1 cellular context compared by ENCODE assay signal in the genomic region with DNA sequence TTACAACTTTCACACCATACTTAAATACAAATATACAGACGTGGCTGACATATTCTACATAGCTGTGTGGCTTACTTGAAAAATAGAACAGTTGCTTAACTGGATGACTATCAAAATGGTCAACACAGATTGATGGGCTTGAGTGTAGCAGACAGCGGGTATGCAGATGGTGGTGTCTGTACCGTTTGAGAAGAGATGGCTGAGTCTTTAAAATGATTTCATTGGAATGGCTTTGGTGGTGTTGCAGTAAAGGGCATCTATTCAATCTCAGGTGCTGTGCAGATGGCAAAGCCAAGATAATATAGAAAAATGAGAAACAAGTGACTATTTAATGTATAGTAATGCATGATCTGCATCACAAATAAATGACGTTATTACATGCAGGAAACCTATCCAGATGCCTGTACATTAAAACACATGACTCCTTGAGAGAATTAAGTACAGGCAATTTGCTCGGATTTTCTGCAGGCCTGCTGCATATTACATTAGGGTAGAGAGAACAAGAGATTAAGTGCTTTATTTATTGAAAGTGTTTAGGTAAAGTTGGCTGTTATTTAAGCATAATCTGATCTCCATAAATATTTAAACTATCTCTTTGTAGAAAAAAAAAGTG.
TF ChIP-seq lines count a peak whose summit lies in the region.

No MANE protein-coding gene starts in this region.

TF ChIP-seq in HepG2, 621 proteins besides CTCF, POLR2A, EP300 and RAD21:
- TF ChIP-seq, protein P1, sequence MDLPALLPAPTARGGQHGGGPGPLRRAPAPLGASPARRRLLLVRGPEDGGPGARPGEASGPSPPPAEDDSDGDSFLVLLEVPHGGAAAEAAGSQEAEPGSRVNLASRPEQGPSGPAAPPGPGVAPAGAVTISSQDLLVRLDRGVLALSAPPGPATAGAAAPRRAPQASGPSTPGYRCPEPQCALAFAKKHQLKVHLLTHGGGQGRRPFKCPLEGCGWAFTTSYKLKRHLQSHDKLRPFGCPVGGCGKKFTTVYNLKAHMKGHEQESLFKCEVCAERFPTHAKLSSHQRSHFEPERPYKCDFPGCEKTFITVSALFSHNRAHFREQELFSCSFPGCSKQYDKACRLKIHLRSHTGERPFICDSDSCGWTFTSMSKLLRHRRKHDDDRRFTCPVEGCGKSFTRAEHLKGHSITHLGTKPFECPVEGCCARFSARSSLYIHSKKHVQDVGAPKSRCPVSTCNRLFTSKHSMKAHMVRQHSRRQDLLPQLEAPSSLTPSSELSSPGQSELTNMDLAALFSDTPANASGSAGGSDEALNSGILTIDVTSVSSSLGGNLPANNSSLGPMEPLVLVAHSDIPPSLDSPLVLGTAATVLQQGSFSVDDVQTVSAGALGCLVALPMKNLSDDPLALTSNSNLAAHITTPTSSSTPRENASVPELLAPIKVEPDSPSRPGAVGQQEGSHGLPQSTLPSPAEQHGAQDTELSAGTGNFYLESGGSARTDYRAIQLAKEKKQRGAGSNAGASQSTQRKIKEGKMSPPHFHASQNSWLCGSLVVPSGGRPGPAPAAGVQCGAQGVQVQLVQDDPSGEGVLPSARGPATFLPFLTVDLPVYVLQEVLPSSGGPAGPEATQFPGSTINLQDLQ (CRISPR knock-in tag; IDR thresholded peaks at IDR 0.05), result no peak
- TF ChIP-seq, protein P2, sequence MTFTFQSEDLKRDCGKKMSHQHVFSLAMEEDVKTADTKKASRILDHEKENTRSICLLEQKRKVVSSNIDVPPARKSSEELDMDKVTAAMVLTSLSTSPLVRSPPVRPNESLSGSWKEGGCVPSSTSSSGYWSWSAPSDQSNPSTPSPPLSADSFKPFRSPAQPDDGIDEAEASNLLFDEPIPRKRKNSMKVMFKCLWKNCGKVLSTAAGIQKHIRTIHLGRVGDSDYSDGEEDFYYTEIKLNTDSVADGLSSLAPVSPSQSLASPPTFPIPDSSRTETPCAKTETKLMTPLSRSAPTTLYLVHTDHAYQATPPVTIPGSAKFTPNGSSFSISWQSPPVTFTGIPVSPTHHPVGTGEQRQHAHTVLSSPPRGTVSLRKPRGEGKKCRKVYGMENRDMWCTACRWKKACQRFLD (CRISPR knock-in tag; IDR thresholded peaks at IDR 0.05; ENCODE audit: borderline replicate concordance), result no peak
- TF ChIP-seq, protein P3, sequence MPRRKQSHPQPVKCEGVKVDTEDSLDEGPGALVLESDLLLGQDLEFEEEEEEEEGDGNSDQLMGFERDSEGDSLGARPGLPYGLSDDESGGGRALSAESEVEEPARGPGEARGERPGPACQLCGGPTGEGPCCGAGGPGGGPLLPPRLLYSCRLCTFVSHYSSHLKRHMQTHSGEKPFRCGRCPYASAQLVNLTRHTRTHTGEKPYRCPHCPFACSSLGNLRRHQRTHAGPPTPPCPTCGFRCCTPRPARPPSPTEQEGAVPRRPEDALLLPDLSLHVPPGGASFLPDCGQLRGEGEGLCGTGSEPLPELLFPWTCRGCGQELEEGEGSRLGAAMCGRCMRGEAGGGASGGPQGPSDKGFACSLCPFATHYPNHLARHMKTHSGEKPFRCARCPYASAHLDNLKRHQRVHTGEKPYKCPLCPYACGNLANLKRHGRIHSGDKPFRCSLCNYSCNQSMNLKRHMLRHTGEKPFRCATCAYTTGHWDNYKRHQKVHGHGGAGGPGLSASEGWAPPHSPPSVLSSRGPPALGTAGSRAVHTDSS (CRISPR knock-in tag; conservative IDR thresholded peaks at IDR 0.05), result no peak
- TF ChIP-seq SRSF9 (IDR thresholded peaks at IDR 0.05; ENCODE audit: borderline replicate concordance, insufficient read depth, low read depth, low read length, poor library complexity, severe bottlenecking) (no peak), ZNF12 (CRISPR knock-in tag; IDR thresholded peaks at IDR 0.05) (no peak), MTF2 (CRISPR knock-in tag; IDR thresholded peaks at IDR 0.05; ENCODE audit: borderline replicate concordance) (no peak), ZNF878 (CRISPR knock-in tag; IDR thresholded peaks at IDR 0.05) (0 out of 2 replicates have a peak, but pooled peaks have one; percentile 24)
- TF ChIP-seq, protein P4, sequence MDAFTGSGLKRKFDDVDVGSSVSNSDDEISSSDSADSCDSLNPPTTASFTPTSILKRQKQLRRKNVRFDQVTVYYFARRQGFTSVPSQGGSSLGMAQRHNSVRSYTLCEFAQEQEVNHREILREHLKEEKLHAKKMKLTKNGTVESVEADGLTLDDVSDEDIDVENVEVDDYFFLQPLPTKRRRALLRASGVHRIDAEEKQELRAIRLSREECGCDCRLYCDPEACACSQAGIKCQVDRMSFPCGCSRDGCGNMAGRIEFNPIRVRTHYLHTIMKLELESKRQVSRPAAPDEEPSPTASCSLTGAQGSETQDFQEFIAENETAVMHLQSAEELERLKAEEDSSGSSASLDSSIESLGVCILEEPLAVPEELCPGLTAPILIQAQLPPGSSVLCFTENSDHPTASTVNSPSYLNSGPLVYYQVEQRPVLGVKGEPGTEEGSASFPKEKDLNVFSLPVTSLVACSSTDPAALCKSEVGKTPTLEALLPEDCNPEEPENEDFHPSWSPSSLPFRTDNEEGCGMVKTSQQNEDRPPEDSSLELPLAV (CRISPR knock-in tag; conservative IDR thresholded peaks at IDR 0.05; ENCODE audit: low read depth), result no peak
